Comparison of ENCODE assay signal across 8 cellular contexts in genomic region chr21:33229776-33230517, GRCh38. TPM values are rescaled to one million over a fixed set of nuclear protein-coding genes. Genes with fewer than 3 reads are reported as not detected.
DNase-seq lines count a peak whose midpoint lies in the region; ATAC-seq and TF ChIP-seq lines count a peak whose summit lies in the region.

IFNAR2 (plus strand) TSS chr21:33229938; CDS start chr21:33241923, 11,985 bp downstream.

- H3K9me3 ChIP-seq in CD4-positive, alpha-beta T cell (ENCODE audit: control insufficient read depth, low read length), result no peaks in the 10 kb centered on the region
- H3K9me3 ChIP-seq in esophagus squamous epithelium, result no peaks in the 10 kb centered on the region

- WGBS in esophagus squamous epithelium, 2 donors, result 0 to 2% methylated on average over 24 to 25 of the region's 95 CpGs

- peak; percentile 51 to 81 (median 67) for DNase-seq in CD4-positive, alpha-beta T cell
- DNase-seq in HS-5 (ENCODE audit: low read depth) (peak; percentile 9), esophagus squamous epithelium (lab: John Stamatoyannopoulos, UW) (no peak), myocyte (ENCODE audit: low read depth) (peak; percentile 82)
- DNase-seq in activated T-cell treated with anti-CD3 and anti-CD28 coated beads, Interleukin-2, amount 50 U/mL, for 72 hours, result peak; percentile 71 to 86
- DNase-seq in stimulated activated effector memory CD8-positive, alpha-beta T cell treated with anti-CD3 and anti-CD28 coated beads, Interleukin-12 subunit alpha, Interleukin-12 subunit beta, amount 100 ng/mL, for 72 hours (ENCODE audit: low spot score in 2 of 2), result peak; percentile 63 to 77

- H3K4me3 Mint-ChIP-seq in CD4-positive, alpha-beta T cell, result peak within 1 kb of the TSS; percentile 96
- H3K4me3 Mint-ChIP-seq in activated T-cell treated with anti-CD3 and anti-CD28 coated beads, Interleukin-2, amount 50 U/mL, for 72 hours, result peak within 1 kb of the TSS; percentile 83 to 97
- H3K4me3 Mint-ChIP-seq in stimulated activated effector memory CD8-positive, alpha-beta T cell treated with anti-CD3 and anti-CD28 coated beads, Interleukin-12 subunit alpha, Interleukin-12 subunit beta, amount 100 ng/mL, for 72 hours, result peak within 1 kb of the TSS; percentile 77

- CTCF ChIA-PET in CD4-positive, alpha-beta T cell (lab: Charles Lee), result interaction anchor here (1.3 to 3.2 kb wide), 2 partner anchors 30 to 132 kb away, joined by 3 to 13 read pairs; no protein-coding TSS in a partner anchor

- H3K4me3 ChIP-seq in esophagus squamous epithelium, result peak within 1 kb of the TSS; percentile 79 to 99 (median 88)

- POLR2A ChIA-PET in CD4-positive, alpha-beta T cell (lab: Charles Lee), result interaction anchor here (0.6 to 5.4 kb wide), 8 partner anchors 9 to 251 kb away, joined by 3 to 32 read pairs (median 3); partner anchors contain the start of genes IFNAR1 and IL10RB

- no peaks in the 10 kb centered on the region for H3K27me3 Mint-ChIP-seq in CD4-positive, alpha-beta T cell
- H3K27me3 Mint-ChIP-seq in activated T-cell treated with anti-CD3 and anti-CD28 coated beads, Interleukin-2, amount 50 U/mL, for 72 hours (ENCODE audit: low read depth), result no peaks in the 10 kb centered on the region

- H3K36me3 Mint-ChIP-seq in CD4-positive, alpha-beta T cell (ENCODE audit: low read depth), result peaks cover 35% of the 10 kb centered on the region
- H3K36me3 Mint-ChIP-seq in activated T-cell treated with anti-CD3 and anti-CD28 coated beads, Interleukin-2, amount 50 U/mL, for 72 hours (ENCODE audit: insufficient read depth in 2 of 2), result peaks cover 4 to 11% of the 10 kb centered on the region in 2 donors
- peaks cover 31% of the 10 kb centered on the region for H3K36me3 Mint-ChIP-seq in stimulated activated effector memory CD8-positive, alpha-beta T cell treated with anti-CD3 and anti-CD28 coated beads, Interleukin-12 subunit alpha, Interleukin-12 subunit beta, amount 100 ng/mL, for 72 hours

- intact Hi-C loops in CD4-positive, alpha-beta T cell (cut with DNase I, micrococcal nuclease), result loop anchor here (2.0 to 10.0 kb wide), 4 partner anchors 37 to 135 kb away; partner anchors contain the start of gene IL10RB (in 2 of the 2)
- intact Hi-C loops in esophagus squamous epithelium (cut with DNase I), result no loop called here

- TF ChIP-seq POLR2A in esophagus squamous epithelium (IDR thresholded peaks at IDR 0.05), result peak in 2 of 4 donors; percentile 55 to 84

- peaks cover 48% of the 10 kb centered on the region for H3K4me1 Mint-ChIP-seq in CD4-positive, alpha-beta T cell (ENCODE audit: low read depth)
- H3K4me1 Mint-ChIP-seq in activated T-cell treated with anti-CD3 and anti-CD28 coated beads, Interleukin-2, amount 50 U/mL, for 72 hours (ENCODE audit: low read depth), result peaks cover 66% of the 10 kb centered on the region
- H3K4me1 Mint-ChIP-seq in stimulated activated effector memory CD8-positive, alpha-beta T cell treated with anti-CD3 and anti-CD28 coated beads, Interleukin-12 subunit alpha, Interleukin-12 subunit beta, amount 100 ng/mL, for 72 hours, result peaks cover 51% of the 10 kb centered on the region

- peak within 1 kb of the TSS; percentile 90 for H3K27ac Mint-ChIP-seq in CD4-positive, alpha-beta T cell
- peak within 1 kb of the TSS; percentile 88 for H3K27ac Mint-ChIP-seq in activated T-cell treated with anti-CD3 and anti-CD28 coated beads, Interleukin-2, amount 50 U/mL, for 72 hours
- peak within 1 kb of the TSS; percentile 64 for H3K27ac Mint-ChIP-seq in stimulated activated effector memory CD8-positive, alpha-beta T cell treated with anti-CD3 and anti-CD28 coated beads, Interleukin-12 subunit alpha, Interleukin-12 subunit beta, amount 100 ng/mL, for 72 hours

- H3K27me3 ChIP-seq in CD4-positive, alpha-beta T cell (ENCODE audit: control insufficient read depth, insufficient read depth, low read length), result no peaks in the 10 kb centered on the region
- no peaks in the 10 kb centered on the region for H3K27me3 ChIP-seq in esophagus squamous epithelium

- H3K36me3 ChIP-seq in esophagus squamous epithelium, result no peaks in the 10 kb centered on the region

- no peak for TF ChIP-seq CTCF in CD4-positive, alpha-beta T cell (IDR thresholded peaks at IDR 0.05)
- no peak for TF ChIP-seq CTCF in esophagus squamous epithelium (IDR thresholded peaks at IDR 0.05)

- peak within 1 kb of the TSS; percentile 87 for H3K27ac ChIP-seq in CD4-positive, alpha-beta T cell (ENCODE audit: low read depth, low read length)
- peak within 1 kb of the TSS; percentile 86 to 98 (median 92) for H3K27ac ChIP-seq in esophagus squamous epithelium

- peaks cover 6 to 49% (median 14%) of the 10 kb centered on the region in 3 donors for H3K4me1 ChIP-seq in esophagus squamous epithelium

- no peaks in the 10 kb centered on the region for H3K9me3 Mint-ChIP-seq in CD4-positive, alpha-beta T cell
- no peaks in the 10 kb centered on the region for H3K9me3 Mint-ChIP-seq in activated T-cell treated with anti-CD3 and anti-CD28 coated beads, Interleukin-2, amount 50 U/mL, for 72 hours
- no peaks in the 10 kb centered on the region for H3K9me3 Mint-ChIP-seq in stimulated activated effector memory CD8-positive, alpha-beta T cell treated with anti-CD3 and anti-CD28 coated beads, Interleukin-12 subunit alpha, Interleukin-12 subunit beta, amount 100 ng/mL, for 72 hours

- peak; percentile 85 for ATAC-seq in CD4-positive, alpha-beta T cell (ENCODE audit: poor library complexity)
- peak; percentile 79 for ATAC-seq in GM19455 (IDR thresholded peaks at IDR 0.05; ENCODE audit: unreplicated experiment)
- peak; percentile 63 to 69 for ATAC-seq in activated T-cell treated with anti-CD3 and anti-CD28 coated beads, Interleukin-2, amount 50 U/mL, for 72 hours (replicated peaks in 1 of 2)
- ATAC-seq in stimulated activated effector memory CD8-positive, alpha-beta T cell treated with anti-CD3 and anti-CD28 coated beads, Interleukin-12 subunit alpha, Interleukin-12 subunit beta, amount 100 ng/mL, for 72 hours, result peak; percentile 73

TF ChIP-seq in PFSK-1, 5 proteins besides CTCF, POLR2A, EP300 and RAD21:
- TF ChIP-seq TAF1 (IDR thresholded peaks at IDR 0.05; ENCODE audit: borderline replicate concordance, insufficient read depth, low read length), result peak; percentile 21; the same call in 1 of the 2 replicates
- no peak for TF ChIP-seq FOXP2 (optimal IDR thresholded peaks at IDR 0.05; ENCODE audit: borderline replicate concordance, extremely low read depth, extremely low read length, insufficient read depth)
- no peak for TF ChIP-seq REST (IDR thresholded peaks at IDR 0.05; ENCODE audit: insufficient read depth in 1 of 2, low read depth in 2 of 2, low read length in 2 of 2)
- peak; percentile 69 for TF ChIP-seq POLR2AphosphoS5 (IDR thresholded peaks at IDR 0.05; ENCODE audit: low read depth, low read length)
- no peak for TF ChIP-seq SIN3A (IDR thresholded peaks at IDR 0.05; ENCODE audit: borderline replicate concordance, insufficient read depth, low read length)

RNA-seq across cellular contexts. Expression of gene IFNAR2, which starts in this region (rescaled TPM):
- total RNA-seq in CD4-positive, alpha-beta T cell, result 10 to 100 TPM; 26.6 to 28.2 TPM
- polyA plus RNA-seq in PFSK-1 (2012; ENCODE audit: insufficient read length, low read depth), result 10.4 TPM
- 10 to 100 TPM; 30.5 to 30.7 TPM for total RNA-seq in activated T-cell treated with anti-CD3 and anti-CD28 coated beads, Interleukin-2, amount 50 U/mL, for 72 hours
- total RNA-seq in esophagus squamous epithelium (10 to 100 TPM in 1 of 4 donors, 1 to 10 TPM in 3; 4.0 to 13.3 (median 7.0) TPM), myocyte (5.6 and 10.1 TPM in 2 replicates)
- polyA plus RNA-seq in myocyte (2012), result 10.4 TPM
